8 cellular contexts compared by ENCODE assay signal in the genomic region with DNA sequence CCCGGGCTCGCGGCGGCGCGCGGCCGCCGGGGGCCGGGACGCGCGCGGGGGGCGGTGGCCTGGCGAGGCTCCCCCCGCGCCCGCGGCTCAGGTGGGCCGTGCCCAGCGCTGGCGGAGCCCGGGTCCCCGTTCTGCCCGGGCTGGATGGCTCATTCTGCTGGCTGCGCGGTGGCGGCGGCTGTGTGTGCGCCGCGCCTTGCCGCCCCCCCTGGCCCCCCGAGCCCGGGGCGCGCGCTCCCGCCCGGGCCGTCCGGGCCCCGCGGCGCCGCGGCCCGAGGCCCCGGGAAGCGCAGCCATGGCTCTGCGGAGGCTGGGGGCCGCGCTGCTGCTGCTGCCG. TPM values are rescaled to one million over a fixed set of nuclear protein-coding genes. Genes with fewer than 3 reads are reported as not detected.
DNase-seq lines count a peak whose midpoint lies in the region; ATAC-seq and TF ChIP-seq lines count a peak whose summit lies in the region.

A gene (plus strand): TSS at position 152 of the 337 bp plus-strand sequence. CDS start 144 bp downstream, at position 296.

- H3K4me1 Mint-ChIP-seq in Calu3 (ENCODE audit: low read depth, unreplicated experiment) (no peaks in the 10 kb centered on the region), natural killer cell (no peaks in the 10 kb centered on the region)

- DNase-seq in Calu3 = peak; percentile 46
- DNase-seq in activated CD4-positive, alpha-beta T cell treated with anti-CD3 and anti-CD28 coated beads, Interleukin-2, amount 50 U/mL, for 1 hour = peak; percentile 8
- no peak for DNase-seq in esophagus squamous epithelium (lab: John Stamatoyannopoulos, UW)
- no peak for DNase-seq in natural killer cell
- peak in 1 of 2 donors; percentile 87 for DNase-seq in aorta

- intact Hi-C loops in Calu3 (cut with micrococcal nuclease; ENCODE audit: unreplicated experiment) (no loop called here), esophagus squamous epithelium (cut with DNase I) (no loop called here), natural killer cell (cut with micrococcal nuclease) (no loop called here), aorta (cut with DNase I) (no loop called here)

- H3K9me3 Mint-ChIP-seq in Calu3 (ENCODE audit: low read depth, unreplicated experiment) (no peaks in the 10 kb centered on the region), natural killer cell (no peaks in the 10 kb centered on the region)

- H3K36me3 ChIP-seq in HUES64 (ENCODE audit: insufficient read depth, low read length) = no peaks in the 10 kb centered on the region
- H3K36me3 ChIP-seq in esophagus squamous epithelium = no peaks in the 10 kb centered on the region
- H3K36me3 ChIP-seq in aorta (ENCODE audit: control insufficient read depth in 1 of 2, insufficient read depth in 2 of 2, low read length in 1 of 2) = no peaks in the 10 kb centered on the region

- ATAC-seq in natural killer cell = peak in 2 of 3 donors; percentile 54 to 55
- ATAC-seq in aorta (ENCODE audit: low FRiP score) = peak; percentile 67
- no peak for ATAC-seq in HG02852 (IDR thresholded peaks at IDR 0.05; ENCODE audit: unreplicated experiment)
- no peak for ATAC-seq in GM19395 (IDR thresholded peaks at IDR 0.05; ENCODE audit: unreplicated experiment)

- no peaks in the 10 kb centered on the region for H3K27me3 Mint-ChIP-seq in Calu3 (ENCODE audit: unreplicated experiment)
- peaks cover 52 to 54% of the 10 kb centered on the region in 2 donors for H3K27me3 Mint-ChIP-seq in natural killer cell (ENCODE audit: low read depth in 2 of 2)

- H3K4me3 ChIP-seq in HUES64 (ENCODE audit: low read length) = peak within 1 kb of the TSS; percentile 55
- H3K4me3 ChIP-seq in esophagus squamous epithelium = peak within 1 kb of the TSS; percentile 19 to 65 (median 38)
- peak within 1 kb of the TSS; percentile 60 to 78 for H3K4me3 ChIP-seq in aorta (ENCODE audit: low read length in 2 of 2)

- no peak for TF ChIP-seq POLR2A in esophagus squamous epithelium (IDR thresholded peaks at IDR 0.05)

- TF ChIP-seq CTCF in Calu3 (IDR thresholded peaks at IDR 0.05; ENCODE audit: unreplicated experiment) (no peak), esophagus squamous epithelium (IDR thresholded peaks at IDR 0.05) (no peak), natural killer cell (IDR thresholded peaks at IDR 0.05) (no peak)

- peak within 1 kb of the TSS; percentile 74; the same call in 1 of the 2 replicates for H3K9ac ChIP-seq in HUES64 (ENCODE audit: low read depth, low read length)

- peak within 1 kb of the TSS; percentile 63 for H3K4me3 Mint-ChIP-seq in Calu3 (ENCODE audit: low read depth, unreplicated experiment)
- H3K4me3 Mint-ChIP-seq in natural killer cell = peak within 1 kb of the TSS; percentile 70

- H3K27ac ChIP-seq in HUES64 (ENCODE audit: low read depth, low read length) = no peak within 1 kb of the TSS
- H3K27ac ChIP-seq in esophagus squamous epithelium = no peak within 1 kb of the TSS
- H3K27ac ChIP-seq in aorta (ENCODE audit: low read depth in 1 of 2, low read length in 2 of 2) = no peak within 1 kb of the TSS

- H3K9me3 ChIP-seq in HUES64 (ENCODE audit: insufficient read depth, low read depth, low read length) (no peaks in the 10 kb centered on the region), esophagus squamous epithelium (no peaks in the 10 kb centered on the region), aorta (ENCODE audit: control insufficient read depth, low read length) (no peaks in the 10 kb centered on the region)

- H3K36me3 Mint-ChIP-seq in Calu3 (ENCODE audit: insufficient read depth, unreplicated experiment) (no peaks in the 10 kb centered on the region), natural killer cell (no peaks in the 10 kb centered on the region)

- H3K27me3 ChIP-seq in HUES64 (ENCODE audit: insufficient read depth, low read length) = peaks cover 26% of the 10 kb centered on the region
- H3K27me3 ChIP-seq in esophagus squamous epithelium = peaks cover 4 to 88% (median 9%) of the 10 kb centered on the region in 4 donors
- no peaks in the 10 kb centered on the region for H3K27me3 ChIP-seq in aorta (ENCODE audit: control insufficient read depth in 1 of 2, insufficient read depth in 2 of 2, low read length in 1 of 2)

- no peaks in the 10 kb centered on the region for H3K4me1 ChIP-seq in HUES64 (ENCODE audit: insufficient read depth, low read length)
- peaks cover 17 to 29% (median 19%) of the 10 kb centered on the region in 3 donors for H3K4me1 ChIP-seq in esophagus squamous epithelium
- no peaks in the 10 kb centered on the region for H3K4me1 ChIP-seq in aorta (ENCODE audit: control insufficient read depth in 1 of 2, insufficient read depth in 2 of 2, low read length in 2 of 2)

- CTCF ChIA-PET in Calu3 (lab: Charles Lee) = no interaction called here

- H3K27ac Mint-ChIP-seq in Calu3 (ENCODE audit: unreplicated experiment) (no peak within 1 kb of the TSS), natural killer cell (no peak within 1 kb of the TSS)

- under 1% methylated on average over 55 of the region's 55 CpGs for WGBS in HUES64
- no CpG with 5 or more reads among the region's 55 CpGs for WGBS in esophagus squamous epithelium, 2 donors
- 1% methylated on average over 27 to 55 of the region's 55 CpGs for WGBS in aorta, 2 donors

- no TSS peak for BruUV-seq in Calu3 (replicated peaks; lab: Mats Ljungman, UMichigan)

RNA-seq across cellular contexts. Expression of the gene that starts here (rescaled TPM):
- total RNA-seq in Calu3 (2022) = 15.6 and 19.3 TPM in 2 replicates
- 12.7 TPM for polyA plus RNA-seq in HUES64 (2013, experiment 1 of 2)
- 15.7 TPM for polyA plus RNA-seq in HUES64 (2013, experiment 2 of 2)
- 1 to 10 TPM in 2 of 4 donors, under 1 TPM in 2; 0.08 to 3.4 (median 1.9) TPM for total RNA-seq in esophagus squamous epithelium
- under 1 TPM in 2 of 3 donors, not detected in 1; 0.14 to 0.23 TPM for total RNA-seq in natural killer cell
- 10 to 100 TPM in 1 of 2 donors, 1 to 10 TPM in 1; 5.5 to 16.6 TPM for total RNA-seq in aorta
- polyA plus RNA-seq in aorta = under 1 TPM; 0.87 to 0.88 TPM

Comparison
In these comparisons a context has a peak if more than half of its experiments do, and no peak if none do; other contexts are left out.
1. Peak in ATAC-seq in natural killer cell; RNA of the gene not detected or under 1 TPM.
2. DNase-seq: peak in Calu3 (single experiment) and activated CD4-positive, alpha-beta T cell treated with anti-CD3 and anti-CD28 coated beads, Interleukin-2, amount 50 U/mL, for 1 hour (single experiment); none in esophagus squamous epithelium (single experiment) and natural killer cell (single experiment).
3. Peak in every context shown above with its lines, with median percentiles within 50 percentile points of each other: H3K4me3 ChIP-seq.